ENCODE assay signal across 34 cellular contexts in the genomic region with DNA sequence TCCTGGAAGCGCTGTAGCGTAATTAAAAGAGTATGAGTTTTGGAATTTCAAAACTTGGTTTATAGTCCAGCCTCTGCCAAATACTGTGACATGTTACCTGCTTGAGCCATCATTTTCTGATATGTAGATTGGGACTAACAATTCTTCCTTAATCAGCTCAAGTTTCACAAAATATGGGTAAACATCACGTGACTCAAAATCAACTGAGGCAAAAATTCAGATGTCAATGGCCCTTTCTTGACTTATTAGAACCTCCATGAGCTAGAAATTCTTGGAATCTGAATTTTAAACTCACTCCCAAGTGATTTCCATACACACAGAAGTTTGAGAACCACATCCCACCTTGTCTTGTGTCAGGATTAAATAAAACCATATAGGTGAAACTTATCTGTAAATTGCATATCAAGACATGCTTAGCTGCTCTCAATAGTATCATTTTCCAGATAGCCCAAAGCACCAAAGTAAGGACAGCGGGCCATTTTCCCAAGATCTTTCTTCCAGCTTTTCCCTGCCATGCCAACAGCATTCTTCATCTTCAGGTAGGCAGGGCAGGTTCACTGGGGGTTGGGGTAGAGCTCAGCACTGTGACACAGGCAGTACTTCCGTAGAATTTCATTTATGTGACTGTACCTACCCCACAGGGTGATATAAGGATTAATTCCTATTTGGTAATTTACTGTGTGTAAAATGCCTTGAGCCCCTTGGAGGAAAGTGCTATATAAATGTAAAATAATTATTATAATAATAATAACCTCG.
"Had no signal": no experiment of that assay in that cellular context is flagged by ENCODE, and none has a peak within 500 bp of the region (broad histone marks: within the 10 kb centered on the region; RNA-seq: fewer than 3 reads in every experiment).

No MANE protein-coding gene starts in this region.

- DNase-seq: activated CD4-positive, alpha-beta memory T cell treated with anti-CD3 and anti-CD28 coated beads for 36 hours; activated CD4-positive, alpha-beta T cell treated with anti-CD3 and anti-CD28 coated beads, Interleukin-2, amount 10 ng/mL, durations not matched to agents 24 days and 14 days; activated CD4-positive, CD25-positive, alpha-beta regulatory T cell; activated CD8-positive, alpha-beta memory T cell treated with anti-CD3 and anti-CD28 coated beads, Interleukin-2, amount 50 U/mL, for 4 hours; activated effector memory CD4-positive, alpha-beta T cell treated with anti-CD3 and anti-CD28 coated beads, Interleukin-2, amount 50 U/mL, for 16 hours; activated naive CD4-positive, alpha-beta T cell treated with anti-CD3 and anti-CD28 coated beads for 36 hours; activated naive CD8-positive, alpha-beta T cell treated with anti-CD3 and anti-CD28 coated beads for 36 hours; activated T-cell treated with anti-CD3 and anti-CD28 coated beads, Interleukin-2, amount 50 U/mL, for 1 hour; adrenal gland; caudate nucleus; esophagus squamous epithelium; foreskin melanocyte; heart right ventricle; kidney glomerular epithelial cell; left lung; mesendoderm; ovary; retina; stimulated activated CD4-positive, alpha-beta T cell treated with anti-CD3 and anti-CD28 coated beads, Interleukin-1b, Interleukin-23, amount 100 ng/mL, for 48 hours; stimulated activated CD4-positive, alpha-beta T cell treated with anti-CD3 and anti-CD28 coated beads, Interleukin-4, amount 100 ng/mL, for 4 hours; stimulated activated CD8-positive, alpha-beta memory T cell treated with anti-CD3 and anti-CD28 coated beads, Interleukin-4, amount 100 ng/mL, for 48 hours; stimulated activated naive CD8-positive, alpha-beta T cell treated with anti-CD3 and anti-CD28 coated beads, Interleukin-15, amount 100 ng/mL, for 72 hours; T-helper 1 cell; thyroid gland; upper lobe of right lung had no signal

- H3K4me1 ChIP-seq: esophagus squamous epithelium, left lung, prostate gland, upper lobe of right lung had no signal

- ATAC-seq: heart right ventricle; left lung; natural killer cell treated with Interleukin-12 subunit alpha and Interleukin-12 subunit beta and Interleukin-15 and Interleukin-18, amount 100 ng/mL, for 72 hours; sciatic nerve; stimulated activated memory B cell treated with anti-CD40 and anti-IgM and Interleukin-4, amounts not matched to agents 10 μg/mL and 1 μg/mL and 100 μg/mL, for 72 hours; stimulated activated naive CD8-positive, alpha-beta T cell treated with anti-CD3 and anti-CD28 coated beads, Interleukin-15, amount 100 ng/mL, for 72 hours; upper lobe of right lung had no signal

- H3K27ac ChIP-seq: adrenal gland, esophagus squamous epithelium, heart right ventricle, left lung, ovary, prostate gland, thyroid gland, upper lobe of right lung had no signal

- H3K4me3 ChIP-seq: adrenal gland, esophagus squamous epithelium, heart right ventricle, left lung, lung, ovary, prostate gland, smooth muscle cell, thyroid gland, upper lobe of right lung had no signal

- H3K27me3 Mint-ChIP-seq: activated CD4-positive, alpha-beta memory T cell treated with anti-CD3 and anti-CD28 coated beads for 36 hours; activated CD4-positive, alpha-beta T cell treated with anti-CD3 and anti-CD28 coated beads, Interleukin-2, amount 10 ng/mL, durations not matched to agents 24 days and 14 days; activated naive CD8-positive, alpha-beta T cell treated with anti-CD3 and anti-CD28 coated beads for 36 hours; dendritic cell treated with granulocyte-macrophage colony-stimulating factor and Interleukin-4, amounts not matched to agents 40 ng/mL and 50 ng/mL, for 4 days; natural killer cell treated with Interleukin-12 subunit alpha and Interleukin-12 subunit beta and Interleukin-15 and Interleukin-18, amount 100 ng/mL, for 72 hours; stimulated activated memory B cell treated with anti-CD40 and anti-IgM and Interleukin-4, amounts not matched to agents 10 μg/mL and 1 μg/mL and 100 μg/mL, for 72 hours; stimulated activated naive CD8-positive, alpha-beta T cell treated with anti-CD3 and anti-CD28 coated beads, Interleukin-15, amount 100 ng/mL, for 72 hours had no signal

- H3K27ac Mint-ChIP-seq: activated CD4-positive, alpha-beta memory T cell treated with anti-CD3 and anti-CD28 coated beads for 36 hours; activated CD4-positive, alpha-beta T cell treated with anti-CD3 and anti-CD28 coated beads, Interleukin-2, amount 10 ng/mL, durations not matched to agents 24 days and 14 days; activated naive CD4-positive, alpha-beta T cell treated with anti-CD3 and anti-CD28 coated beads for 36 hours; activated naive CD8-positive, alpha-beta T cell treated with anti-CD3 and anti-CD28 coated beads for 36 hours; activated T-helper 1 cell treated with anti-CD3 and anti-CD28 coated beads, Interleukin-12 subunit alpha, Interleukin-12 subunit beta, Interleukin-2, Interleukin-4 antibody, amounts not matched to agents 30 ng/mL and 10 ng/mL and 1 ng/mL, durations not matched to agents 14 hours and 24 hours and 36 hours; dendritic cell treated with granulocyte-macrophage colony-stimulating factor and Interleukin-4, amounts not matched to agents 40 ng/mL and 50 ng/mL, for 4 days; natural killer cell treated with Interleukin-12 subunit alpha and Interleukin-12 subunit beta and Interleukin-15 and Interleukin-18, amount 100 ng/mL, for 72 hours; stimulated activated memory B cell treated with anti-CD40 and anti-IgM and Interleukin-4, amounts not matched to agents 10 μg/mL and 1 μg/mL and 100 μg/mL, for 72 hours; stimulated activated naive CD8-positive, alpha-beta T cell treated with anti-CD3 and anti-CD28 coated beads, Interleukin-15, amount 100 ng/mL, for 72 hours; T-helper 2 cell treated with Interferon-gamma antibody and Interleukin-4, amounts not matched to agents 5 μg/mL and 100 μg/mL, for 36 hours had no signal

- H3K4me2 ChIP-seq: smooth muscle cell had no signal

- H3K36me3 Mint-ChIP-seq: activated CD4-positive, alpha-beta memory T cell treated with anti-CD3 and anti-CD28 coated beads for 36 hours; natural killer cell treated with Interleukin-12 subunit alpha and Interleukin-12 subunit beta and Interleukin-15 and Interleukin-18, amount 100 ng/mL, for 72 hours; stimulated activated memory B cell treated with anti-CD40 and anti-IgM and Interleukin-4, amounts not matched to agents 10 μg/mL and 1 μg/mL and 100 μg/mL, for 72 hours had no signal

- H3K4me1 Mint-ChIP-seq: activated CD4-positive, alpha-beta T cell treated with anti-CD3 and anti-CD28 coated beads, Interleukin-2, amount 10 ng/mL, durations not matched to agents 24 days and 14 days; stimulated activated memory B cell treated with anti-CD40 and anti-IgM and Interleukin-4, amounts not matched to agents 10 μg/mL and 1 μg/mL and 100 μg/mL, for 72 hours had no signal

- H3K36me3 ChIP-seq: adrenal gland, esophagus squamous epithelium, heart right ventricle, left lung, ovary, prostate gland, thyroid gland, upper lobe of right lung had no signal

- H3K27me3 ChIP-seq: adrenal gland, esophagus squamous epithelium, heart right ventricle, left lung, ovary, thyroid gland, upper lobe of right lung had no signal

- H3K4me3 Mint-ChIP-seq: activated CD4-positive, alpha-beta memory T cell treated with anti-CD3 and anti-CD28 coated beads for 36 hours; activated CD4-positive, alpha-beta T cell treated with anti-CD3 and anti-CD28 coated beads, Interleukin-2, amount 10 ng/mL, durations not matched to agents 24 days and 14 days; activated naive CD4-positive, alpha-beta T cell treated with anti-CD3 and anti-CD28 coated beads for 36 hours; activated naive CD8-positive, alpha-beta T cell treated with anti-CD3 and anti-CD28 coated beads for 36 hours; activated T-helper 1 cell treated with anti-CD3 and anti-CD28 coated beads, Interleukin-12 subunit alpha, Interleukin-12 subunit beta, Interleukin-2, Interleukin-4 antibody, amounts not matched to agents 30 ng/mL and 10 ng/mL and 1 ng/mL, durations not matched to agents 14 hours and 24 hours and 36 hours; dendritic cell treated with granulocyte-macrophage colony-stimulating factor and Interleukin-4, amounts not matched to agents 40 ng/mL and 50 ng/mL, for 4 days; natural killer cell treated with Interleukin-12 subunit alpha and Interleukin-12 subunit beta and Interleukin-15 and Interleukin-18, amount 100 ng/mL, for 72 hours; stimulated activated memory B cell treated with anti-CD40 and anti-IgM and Interleukin-4, amounts not matched to agents 10 μg/mL and 1 μg/mL and 100 μg/mL, for 72 hours; stimulated activated naive CD8-positive, alpha-beta T cell treated with anti-CD3 and anti-CD28 coated beads, Interleukin-15, amount 100 ng/mL, for 72 hours; T-helper 2 cell treated with Interferon-gamma antibody and Interleukin-4, amounts not matched to agents 5 μg/mL and 100 μg/mL, for 36 hours had no signal

- H3K9me3 ChIP-seq: esophagus squamous epithelium, heart right ventricle, left lung, ovary, prostate gland, thyroid gland, upper lobe of right lung had no signal

- H3K9me3 Mint-ChIP-seq: activated CD4-positive, alpha-beta memory T cell treated with anti-CD3 and anti-CD28 coated beads for 36 hours; activated CD4-positive, alpha-beta T cell treated with anti-CD3 and anti-CD28 coated beads, Interleukin-2, amount 10 ng/mL, durations not matched to agents 24 days and 14 days; activated naive CD4-positive, alpha-beta T cell treated with anti-CD3 and anti-CD28 coated beads for 36 hours; activated naive CD8-positive, alpha-beta T cell treated with anti-CD3 and anti-CD28 coated beads for 36 hours; activated T-helper 1 cell treated with anti-CD3 and anti-CD28 coated beads, Interleukin-12 subunit alpha, Interleukin-12 subunit beta, Interleukin-2, Interleukin-4 antibody, amounts not matched to agents 30 ng/mL and 10 ng/mL and 1 ng/mL, durations not matched to agents 14 hours and 24 hours and 36 hours; dendritic cell treated with granulocyte-macrophage colony-stimulating factor and Interleukin-4, amounts not matched to agents 40 ng/mL and 50 ng/mL, for 4 days; natural killer cell treated with Interleukin-12 subunit alpha and Interleukin-12 subunit beta and Interleukin-15 and Interleukin-18, amount 100 ng/mL, for 72 hours; stimulated activated memory B cell treated with anti-CD40 and anti-IgM and Interleukin-4, amounts not matched to agents 10 μg/mL and 1 μg/mL and 100 μg/mL, for 72 hours; stimulated activated naive CD8-positive, alpha-beta T cell treated with anti-CD3 and anti-CD28 coated beads, Interleukin-15, amount 100 ng/mL, for 72 hours; T-helper 2 cell treated with Interferon-gamma antibody and Interleukin-4, amounts not matched to agents 5 μg/mL and 100 μg/mL, for 36 hours had no signal
